ENCODE assay signal across 11 cellular contexts in genomic region chr20:17518339-17519052, GRCh38. TPM values are rescaled to one million over a fixed set of nuclear protein-coding genes. Genes with fewer than 3 reads are reported as not detected.
DNase-seq lines count a peak whose midpoint lies in the region; ATAC-seq, FAIRE-seq and TF ChIP-seq lines count a peak whose summit lies in the region.
"Had no signal": no experiment of that assay in that cellular context is flagged by ENCODE, and none has a peak within 500 bp of the region (broad histone marks: within the 10 kb centered on the region; RNA-seq: fewer than 3 reads in every experiment).

No MANE protein-coding gene starts in this region.

- H3K27me3 ChIP-seq in Karpas-422 (ENCODE audit: low read length), result no peaks in the 10 kb centered on the region
- H3K27me3 ChIP-seq in K562 (ENCODE audit: control insufficient read depth in 2 of 2, insufficient read depth in 2 of 2, low read length in 2 of 2), result peaks cover 4 to 17% of the 10 kb centered on the region in 2 experiments; a peak in 4 of 5 replicates

- H3K36me3 ChIP-seq in Karpas-422 (ENCODE audit: insufficient read depth, low read length) (no peaks in the 10 kb centered on the region), K562 (ENCODE audit: control insufficient read depth, insufficient read depth, low read length) (no peaks in the 10 kb centered on the region)

- 3% methylated on average over 8 of the region's 14 CpGs for WGBS in K562 (ENCODE audit: insufficient coverage, low coverage, missing lambda C conversion rate)

- H3K27ac Mint-ChIP-seq in nephron progenitor cell, result no peak overlapping the region
- H3K27ac Mint-ChIP-seq: activated naive CD4-positive, alpha-beta T cell treated with anti-CD3 and anti-CD28 coated beads, Interleukin-2, amount 50 U/mL, for 24 hours had no signal

- peaks cover 12% of the 10 kb centered on the region for H3K27me3 Mint-ChIP-seq in nephron progenitor cell (ENCODE audit: low read depth, poor library complexity)
- H3K27me3 Mint-ChIP-seq: activated naive CD4-positive, alpha-beta T cell treated with anti-CD3 and anti-CD28 coated beads, Interleukin-2, amount 50 U/mL, for 24 hours had no signal

- in situ Hi-C loops in K562 (cut with MboI), result loop anchor here (25.0 kb wide), 1 partner anchor 769 kb away; the partner anchor contains the start of gene ZNF133

- DNase-seq in EH (ENCODE audit: low read depth) (peak; percentile 49), Karpas-422 (peak; percentile 46), K562 (ENCODE audit: extremely low read depth in 1 of 4, low spot score in 3 of 4) (peak; percentile 37 to 79 (median 76)), nephron progenitor cell (peak; percentile 15), NOMO-1 treated with dmso at 0.1 percent for 144 hours (lab: John Stamatoyannopoulos, UW; ENCODE audit: unreplicated experiment) (no peak), DMS53 treated with DMSO at 0.1 percent for 48 hours (lab: John Stamatoyannopoulos, UW; ENCODE audit: unreplicated experiment) (no peak), GOT3 (lab: John Stamatoyannopoulos, UW) (no peak)
- DNase-seq: Calu3; central memory CD4-positive, alpha-beta T cell; NCI-H226 had no signal

- TF ChIP-seq CTCF in K562 (IDR thresholded peaks at IDR 0.05 in 2 of 3, conservative IDR thresholded peaks at IDR 0.05 in 1 of 3; ENCODE audit: insufficient read depth in 2 of 3, low read depth in 1 of 3, low read length in 3 of 3) (no peak), nephron progenitor cell (IDR thresholded peaks at IDR 0.05) (no peak)

- no peak for TF ChIP-seq RAD21 in K562 (CRISPR knock-in tag; conservative IDR thresholded peaks at IDR 0.05 in 1 of 2, IDR thresholded peaks at IDR 0.05 in 1 of 2)

- no peak overlapping the region for H3K4me3 Mint-ChIP-seq in nephron progenitor cell
- H3K4me3 Mint-ChIP-seq: activated naive CD4-positive, alpha-beta T cell treated with anti-CD3 and anti-CD28 coated beads, Interleukin-2, amount 50 U/mL, for 24 hours had no signal

- intact Hi-C loops in K562 (cut with micrococcal nuclease), result no loop called here

- H3K4me2 ChIP-seq in Karpas-422 (ENCODE audit: low read depth, low read length, poor library complexity, severe bottlenecking), result no peak overlapping the region
- H3K4me2 ChIP-seq in K562 (ENCODE audit: insufficient read depth, low read length), result no peak overlapping the region

- BruUV-seq in K562 (replicated peaks; lab: Mats Ljungman, UMichigan), result no TSS peak

- no peak for TF ChIP-seq POLR2A in K562 (conservative IDR thresholded peaks at IDR 0.05)

- H3K9me3 ChIP-seq in Karpas-422 (ENCODE audit: low read length), result no peaks in the 10 kb centered on the region
- H3K9me3 ChIP-seq in K562 (replicated peaks; ENCODE audit: control insufficient read depth, insufficient read depth, low read depth, low read length), result no peaks in the 10 kb centered on the region

- H3K4me1 ChIP-seq in Karpas-422 (ENCODE audit: low read length), result peaks cover 2% of the 10 kb centered on the region; the same call in 1 of the 2 replicates
- no peaks in the 10 kb centered on the region for H3K4me1 ChIP-seq in K562 (replicated peaks in 1 of 2; ENCODE audit: control insufficient read depth in 2 of 2, insufficient read depth in 2 of 2, low read length in 2 of 2)

- H3K79me2 ChIP-seq in Karpas-422 (ENCODE audit: low read length) (no peaks in the 10 kb centered on the region), K562 (ENCODE audit: control insufficient read depth, insufficient read depth, low read length) (no peaks in the 10 kb centered on the region)

- H4K20me1 ChIP-seq in Karpas-422 (ENCODE audit: insufficient read depth, low read depth, low read length) (no peaks in the 10 kb centered on the region), K562 (replicated peaks; ENCODE audit: control insufficient read depth, insufficient read depth, low read length) (no peaks in the 10 kb centered on the region)

- H3K9me2 ChIP-seq in Karpas-422 (replicated peaks; ENCODE audit: insufficient read depth, low read length), result no peaks in the 10 kb centered on the region

- no peaks in the 10 kb centered on the region for H3K9me1 ChIP-seq in K562 (ENCODE audit: control insufficient read depth, insufficient read depth, low read length)

- no peak overlapping the region for H3K27ac ChIP-seq in Karpas-422 (ENCODE audit: low read length)
- no peak overlapping the region for H3K27ac ChIP-seq in K562 (ENCODE audit: extremely low read depth, low read depth, low read length)

- H2AFZ ChIP-seq in Karpas-422 (ENCODE audit: low read length) (no peak overlapping the region), K562 (ENCODE audit: low read depth, low read length) (no peak overlapping the region)

- no peak for TF ChIP-seq EP300 in K562 (IDR thresholded peaks at IDR 0.05; ENCODE audit: low read length)

- no peaks in the 10 kb centered on the region for H3K4me1 Mint-ChIP-seq in nephron progenitor cell
- H3K4me1 Mint-ChIP-seq: activated naive CD4-positive, alpha-beta T cell treated with anti-CD3 and anti-CD28 coated beads, Interleukin-2, amount 50 U/mL, for 24 hours had no signal

- POLR2A ChIA-PET in K562 (lab: Yijun Ruan, JAX), result no interaction called here

- no peak overlapping the region for H3K9ac ChIP-seq in Karpas-422 (ENCODE audit: low read length)
- H3K9ac ChIP-seq in K562 (ENCODE audit: insufficient read depth in 1 of 2, low read depth in 2 of 2, low read length in 2 of 2), result no peak overlapping the region

- CTCF ChIA-PET in K562 (lab: Yijun Ruan, JAX; ENCODE audit: low intra/inter-chr PET ratio), result no interaction called here

- H3K9me3 Mint-ChIP-seq in nephron progenitor cell, result no peaks in the 10 kb centered on the region
- H3K9me3 Mint-ChIP-seq: activated naive CD4-positive, alpha-beta T cell treated with anti-CD3 and anti-CD28 coated beads, Interleukin-2, amount 50 U/mL, for 24 hours had no signal

- peak; percentile 23 for FAIRE-seq in K562 (lab: Jason Lieb, UNC)

- no peaks in the 10 kb centered on the region for H3K36me3 Mint-ChIP-seq in nephron progenitor cell (ENCODE audit: low read depth)
- H3K36me3 Mint-ChIP-seq: activated naive CD4-positive, alpha-beta T cell treated with anti-CD3 and anti-CD28 coated beads, Interleukin-2, amount 50 U/mL, for 24 hours had no signal

- H3K4me3 ChIP-seq in Karpas-422 (ENCODE audit: low read length) (no peak overlapping the region), K562 (no peak overlapping the region)

- ATAC-seq in K562, result peak; percentile 58; the same call in 1 of the 3 replicates

TF ChIP-seq in K562, 482 proteins besides CTCF, POLR2A, EP300 and RAD21 (continues in another document):
- no peak for TF ChIP-seq ILF3 (IDR thresholded peaks at IDR 0.05; ENCODE audit: borderline replicate concordance)
- peak; percentile 42 for TF ChIP-seq NFYB (IDR thresholded peaks at IDR 0.05; ENCODE audit: extremely low read depth, insufficient read length)
- no peak for TF ChIP-seq ZBTB34 (CRISPR knock-in tag; IDR thresholded peaks at IDR 0.05)

RNA-seq across cellular contexts. Expression of gene BFSP1, which starts 12.7 kb away (rescaled TPM):
- total RNA-seq in Karpas-422 (2014; rRNA removed; shearing (Covaris generic); ENCODE audit: low replicate concordance), result not detected in 2 replicates
- 0.35 TPM in 1 of 2 replicates, not detected in the other for total RNA-seq in K562 (2011; cell fraction: chromatin; rRNA removed; ENCODE audit: low replicate concordance)
- total RNA-seq in K562 (2011; cell fraction: nucleolus; rRNA removed), result 0.50 TPM in 1 of 2 replicates, not detected in the other
- total RNA-seq in K562 (2011; cell fraction: nucleoplasm; rRNA removed), result not detected in 2 replicates
- total RNA-seq in K562 (2014; rRNA removed), result 0.09 and 0.53 TPM in 2 replicates
- total RNA-seq in K562 (2014; rRNA removed; fragmentation: Illumina TruSeq; extraction: Trizol), result 0.54 and 0.58 TPM in 2 replicates
- 0.34 and 0.40 TPM in 2 replicates for total RNA-seq in K562 (2015; rRNA removed; fragmentation: Illumina TruSeq; extraction: Trizol)
- total RNA-seq in K562 (2021), result 0.29 and 0.40 TPM in 2 replicates
- 0.32 and 0.70 TPM in 2 replicates for polyA plus RNA-seq in K562 (2011; rRNA removed)
- polyA plus RNA-seq in K562 (2011; cell fraction: cytosol; rRNA removed), result 0.04 and 0.43 TPM in 2 replicates
- polyA plus RNA-seq in K562 (2011; cell fraction: nucleus; rRNA removed), result 0.38 and 1.1 TPM in 2 replicates
- polyA plus RNA-seq in K562 (2012), result 0.51 and 0.65 TPM in 2 replicates
- polyA plus RNA-seq in K562 (2014; fragmentation: Illumina TruSeq; extraction: Trizol), result 0.43 and 0.55 TPM in 2 replicates
- polyA plus RNA-seq in K562 (2014; fragmentation: Nextera tagmentation; extraction: Ambion mirVana), result under 1 TPM; 0.20 to 0.42 TPM
- 0.42 and 0.86 TPM in 2 replicates for polyA plus RNA-seq in K562 (2014; rRNA removed)
- polyA minus RNA-seq in K562 (2011; rRNA and poly(A)+ RNA removed), result 0.28 and 0.60 TPM in 2 replicates
- not detected in 2 replicates for polyA minus RNA-seq in K562 (2011; cell fraction: cytosol; rRNA and poly(A)+ RNA removed)
- 0.67 and 0.89 TPM in 2 replicates for polyA minus RNA-seq in K562 (2011; cell fraction: nucleus; rRNA and poly(A)+ RNA removed)

RNA-seq across cellular contexts. Expression of gene DSTN, which starts 51.4 kb away (rescaled TPM):
- total RNA-seq in Karpas-422 (2014; rRNA removed; shearing (Covaris generic); ENCODE audit: low replicate concordance), result 8.9 and 9.5 TPM in 2 replicates
- 1.8 and 4.2 TPM in 2 replicates for total RNA-seq in K562 (2011; cell fraction: chromatin; rRNA removed; ENCODE audit: low replicate concordance)
- total RNA-seq in K562 (2011; cell fraction: nucleolus; rRNA removed), result 1.3 and 2.0 TPM in 2 replicates
- total RNA-seq in K562 (2011; cell fraction: nucleoplasm; rRNA removed), result 3.9 and 5.3 TPM in 2 replicates
- 47.7 and 51.8 TPM in 2 replicates for total RNA-seq in K562 (2014; rRNA removed)
- 61.0 and 63.1 TPM in 2 replicates for total RNA-seq in K562 (2014; rRNA removed; fragmentation: Illumina TruSeq; extraction: Trizol)
- total RNA-seq in K562 (2015; rRNA removed; fragmentation: Illumina TruSeq; extraction: Trizol), result 62.3 and 63.1 TPM in 2 replicates
- total RNA-seq in K562 (2021), result 68.2 and 77.6 TPM in 2 replicates
- polyA plus RNA-seq in K562 (2011; rRNA removed), result 25.7 and 38.1 TPM in 2 replicates
- polyA plus RNA-seq in K562 (2011; cell fraction: cytosol; rRNA removed), result 4.8 and 16.4 TPM in 2 replicates
- polyA plus RNA-seq in K562 (2011; cell fraction: nucleus; rRNA removed), result 4.9 and 14.9 TPM in 2 replicates
- polyA plus RNA-seq in K562 (2012), result 86.2 and 126 TPM in 2 replicates
- polyA plus RNA-seq in K562 (2014; fragmentation: Illumina TruSeq; extraction: Trizol), result 87.6 and 88.3 TPM in 2 replicates
- polyA plus RNA-seq in K562 (2014; fragmentation: Nextera tagmentation; extraction: Ambion mirVana), result 10 to 100 TPM; 37.5 to 47.7 TPM
- polyA plus RNA-seq in K562 (2014; rRNA removed), result 47.9 and 64.3 TPM in 2 replicates
- 8.1 and 20.3 TPM in 2 replicates for polyA minus RNA-seq in K562 (2011; rRNA and poly(A)+ RNA removed)
- 14.6 and 17.2 TPM in 2 replicates for polyA minus RNA-seq in K562 (2011; cell fraction: cytosol; rRNA and poly(A)+ RNA removed)
- 1.1 and 3.7 TPM in 2 replicates for polyA minus RNA-seq in K562 (2011; cell fraction: nucleus; rRNA and poly(A)+ RNA removed)

Comparison
In these comparisons a context has a peak if more than half of its experiments do, and no peak if none do; other contexts are left out.
1. DNase-seq: peak in EH (single experiment), Karpas-422 (single experiment), K562 (4 of 4) and nephron progenitor cell (single experiment); none in NOMO-1 treated with dmso at 0.1 percent for 144 hours (single experiment), DMS53 treated with DMSO at 0.1 percent for 48 hours (single experiment) and GOT3 (single experiment).